In genomic region chr17:321386-321941, GRCh38 we compare ENCODE assay signal across 1 cellular context.
TF ChIP-seq lines count a peak whose summit lies in the region.

No MANE protein-coding gene starts in this region.

TF ChIP-seq in GM23338, 12 proteins besides CTCF, POLR2A, EP300 and RAD21 (continued from another document):
- TF ChIP-seq REST (IDR thresholded peaks at IDR 0.05; ENCODE audit: unreplicated experiment): no peak
- no peak for TF ChIP-seq ZNF462 (CRISPR knock-in tag; IDR thresholded peaks at IDR 0.05)
- TF ChIP-seq CREB1 (CRISPR knock-in tag; IDR thresholded peaks at IDR 0.05; ENCODE audit: low read depth): no peak
- no peak for TF ChIP-seq ZNF331 (CRISPR knock-in tag; IDR thresholded peaks at IDR 0.05; ENCODE audit: low read depth)
- no peak for TF ChIP-seq JUNB (IDR thresholded peaks at IDR 0.05; ENCODE audit: unreplicated experiment)
- TF ChIP-seq STAT1 (IDR thresholded peaks at IDR 0.05; ENCODE audit: unreplicated experiment): no peak
- TF ChIP-seq EZH2phosphoT487 (IDR thresholded peaks at IDR 0.05; ENCODE audit: unreplicated experiment): no peak
- no peak for TF ChIP-seq POLR2AphosphoS5 (IDR thresholded peaks at IDR 0.05; ENCODE audit: low read depth)
- no peak for TF ChIP-seq ZNF114 (CRISPR knock-in tag; IDR thresholded peaks at IDR 0.05)
- TF ChIP-seq NANOG (IDR thresholded peaks at IDR 0.05; ENCODE audit: borderline replicate concordance): no peak
